In genomic region chr13:19961484-19961883, GRCh38 we compare ENCODE assay signal across 11 cellular contexts. TPM values are rescaled to one million over a fixed set of nuclear protein-coding genes. Genes with fewer than 3 reads are reported as not detected.
DNase-seq lines count a peak whose midpoint lies in the region; ATAC-seq and TF ChIP-seq lines count a peak whose summit lies in the region.
"Had no signal": no experiment of that assay in that cellular context is flagged by ENCODE, and none has a peak within 500 bp of the region (broad histone marks: within the 10 kb centered on the region; RNA-seq: fewer than 3 reads in every experiment).

No MANE protein-coding gene starts in this region.

- H3K79me2 ChIP-seq in OCI-LY7 (ENCODE audit: insufficient read depth, low read depth, low read length) = peaks cover 64% of the 10 kb centered on the region

- no TSS peak for BruUV-seq in OCI-LY7 (replicated peaks; lab: Mats Ljungman, UMichigan)

- no peak overlapping the region for H3K27ac ChIP-seq in OCI-LY7 (ENCODE audit: low read depth, low read length, poor library complexity, severe bottlenecking)

- CTCF ChIA-PET in OCI-LY7 (lab: Charles Lee; ENCODE audit: unreplicated experiment) = no interaction called here

- no peak for DNase-seq in T-helper 1 cell
- DNase-seq in OCI-LY7 (ENCODE audit: low spot score) = no peak
- no peak for DNase-seq in epithelial cell of esophagus (ENCODE audit: low read depth)
- no peak for DNase-seq in retinal pigment epithelial cell (ENCODE audit: low read depth)
- no peak for DNase-seq in GM03348 (ENCODE audit: low spot score)
- no peak for DNase-seq in dermis blood vessel endothelial cell
- DNase-seq: effector memory CD4-positive, alpha-beta T cell; NCI-H345; stimulated activated CD8-positive, alpha-beta memory T cell treated with anti-CD3 and anti-CD28 coated beads, Interleukin-4, amount 100 ng/mL, for 48 hours had no signal

- peak overlapping the region; percentile 99 for H3K4me2 ChIP-seq in OCI-LY7 (ENCODE audit: low read length)

- peaks cover 32% of the 10 kb centered on the region for H3K4me1 Mint-ChIP-seq in T-helper 1 cell treated with Interleukin-12 subunit alpha and Interleukin-12 subunit beta and Interleukin-4 antibody, amounts not matched to agents 30 μg/mL and 1 μg/mL, for 36 hours (ENCODE audit: low read depth)

- no peak for ATAC-seq in HG03025 (IDR thresholded peaks at IDR 0.05; ENCODE audit: low FRiP score, unreplicated experiment)

- H3K36me3 ChIP-seq in OCI-LY7 (ENCODE audit: insufficient read depth, low read length) = peaks cover 54% of the 10 kb centered on the region

- peaks cover 7% of the 10 kb centered on the region; the same call in 1 of the 2 replicates for H4K20me1 ChIP-seq in OCI-LY7 (ENCODE audit: insufficient read depth, low read length)

- H3K9me3 ChIP-seq in OCI-LY7 (ENCODE audit: low read length) = no peaks in the 10 kb centered on the region

- POLR2A ChIA-PET in OCI-LY7 (lab: Charles Lee) = interaction anchor here (1.5 kb wide), 1 partner anchor 329 kb away, joined by 3 read pairs; the partner anchor contains the start of gene MPHOSPH8

- intact Hi-C loops in OCI-LY7 (cut with micrococcal nuclease; ENCODE audit: unreplicated experiment) = no loop called here

- H3K4me3 ChIP-seq in OCI-LY7 (ENCODE audit: low read depth, low read length, poor library complexity, severe bottlenecking) (peak overlapping the region; percentile 11), epithelial cell of esophagus (ENCODE audit: low read length) (peak overlapping the region; percentile 91), retinal pigment epithelial cell (ENCODE audit: low read length) (peak overlapping the region; percentile 11)

- peak overlapping the region; percentile 6 for H3K27ac Mint-ChIP-seq in T-helper 1 cell treated with Interleukin-12 subunit alpha and Interleukin-12 subunit beta and Interleukin-4 antibody, amounts not matched to agents 30 μg/mL and 1 μg/mL, for 36 hours

- TF ChIP-seq CTCF in OCI-LY7 (conservative IDR thresholded peaks at IDR 0.05; ENCODE audit: low read length) (no peak), epithelial cell of esophagus (IDR thresholded peaks at IDR 0.05; ENCODE audit: insufficient read depth, low read depth, low read length, missing control alignments) (no peak), retinal pigment epithelial cell (conservative IDR thresholded peaks at IDR 0.05; ENCODE audit: low read depth, low read length) (no peak)

- H3K4me3 Mint-ChIP-seq in T-helper 1 cell treated with Interleukin-12 subunit alpha and Interleukin-12 subunit beta and Interleukin-4 antibody, amounts not matched to agents 30 μg/mL and 1 μg/mL, for 36 hours = peak overlapping the region; percentile 55

- no peak overlapping the region for H2AFZ ChIP-seq in OCI-LY7 (ENCODE audit: low read length)

- peaks cover 3% of the 10 kb centered on the region for H3K27me3 Mint-ChIP-seq in T-helper 1 cell treated with Interleukin-12 subunit alpha and Interleukin-12 subunit beta and Interleukin-4 antibody, amounts not matched to agents 30 μg/mL and 1 μg/mL, for 36 hours (ENCODE audit: low read depth)

- no peaks in the 10 kb centered on the region for H3K9me3 Mint-ChIP-seq in T-helper 1 cell treated with Interleukin-12 subunit alpha and Interleukin-12 subunit beta and Interleukin-4 antibody, amounts not matched to agents 30 μg/mL and 1 μg/mL, for 36 hours

- peaks cover 28% of the 10 kb centered on the region for H3K4me1 ChIP-seq in OCI-LY7 (ENCODE audit: insufficient read depth, low read length, poor library complexity, severe bottlenecking)

- peaks cover 8% of the 10 kb centered on the region for H3K36me3 Mint-ChIP-seq in T-helper 1 cell treated with Interleukin-12 subunit alpha and Interleukin-12 subunit beta and Interleukin-4 antibody, amounts not matched to agents 30 μg/mL and 1 μg/mL, for 36 hours (ENCODE audit: low read depth)

- no peaks in the 10 kb centered on the region for H3K9me2 ChIP-seq in OCI-LY7 (ENCODE audit: insufficient read depth, low read length)

RNA-seq across cellular contexts. Expression of gene ZMYM2, which starts 3.0 kb away (rescaled TPM):
- 50.4 and 59.9 TPM in 2 replicates for total RNA-seq in OCI-LY7 (2014; rRNA removed; shearing (Covaris generic))
- total RNA-seq in OCI-LY7 (2022) (64.7 and 80.7 TPM in 2 replicates), dermis blood vessel endothelial cell (68.8 and 81.3 TPM in 2 replicates)

Comparison
In these comparisons a context has a peak if more than half of its experiments do, and no peak if none do; other contexts are left out.
1. H3K4me3 ChIP-seq: peak in every context shown above with its lines; median percentile 91 in epithelial cell of esophagus; 11 in OCI-LY7; 11 in retinal pigment epithelial cell.